In genomic region chr15:60696523-60696859, GRCh38 we compare ENCODE assay signal across 11 cellular contexts.
"Had no signal": no experiment of that assay in that cellular context is flagged by ENCODE, and none has a peak within 500 bp of the region (broad histone marks: within the 10 kb centered on the region; RNA-seq: fewer than 3 reads in every experiment).

No MANE protein-coding gene starts in this region.

- H3K36me3 Mint-ChIP-seq: neural progenitor cell had no signal

- H3K27ac Mint-ChIP-seq: activated B cell treated with CpG ODN at 0.5 μM for 24 hours; neural progenitor cell; T-helper 1 cell treated with Interleukin-12 subunit alpha and Interleukin-12 subunit beta and Interleukin-4 antibody, amounts not matched to agents 30 μg/mL and 1 μg/mL, for 36 hours had no signal

- H3K4me1 Mint-ChIP-seq: activated B cell treated with CpG ODN at 0.5 μM for 24 hours had no signal

- DNase-seq: activated B cell treated with CpG ODN at 0.5 μM for 24 hours; activated CD4-positive, alpha-beta T cell treated with anti-CD3 and anti-CD28 coated beads, Interleukin-2, amount 50 U/mL, for 1 hour; dermis blood vessel endothelial cell; foreskin melanocyte; head of caudate nucleus; SIG-M5; sigmoid colon; stimulated activated CD4-positive, alpha-beta T cell treated with anti-CD3 and anti-CD28 coated beads, Interleukin-1b, Interleukin-23, amount 100 ng/mL, for 48 hours; tibial artery had no signal

- H3K9me3 Mint-ChIP-seq: activated B cell treated with CpG ODN at 0.5 μM for 24 hours; neural progenitor cell; T-helper 1 cell treated with Interleukin-12 subunit alpha and Interleukin-12 subunit beta and Interleukin-4 antibody, amounts not matched to agents 30 μg/mL and 1 μg/mL, for 36 hours had no signal

- H3K4me3 Mint-ChIP-seq: activated B cell treated with CpG ODN at 0.5 μM for 24 hours, neural progenitor cell had no signal

- H3K27me3 Mint-ChIP-seq: activated B cell treated with CpG ODN at 0.5 μM for 24 hours had no signal
